In genomic region chr7:143416565-143417149, GRCh38 we compare ENCODE assay signal across 9 cellular contexts. TPM values are rescaled to one million over a fixed set of nuclear protein-coding genes. Genes with fewer than 3 reads are reported as not detected.
DNase-seq lines count a peak whose midpoint lies in the region; ATAC-seq and TF ChIP-seq lines count a peak whose summit lies in the region.
"Had no signal": no experiment of that assay in that cellular context is flagged by ENCODE, and none has a peak within 500 bp of the region (broad histone marks: within the 10 kb centered on the region; RNA-seq: fewer than 3 reads in every experiment).

No MANE protein-coding gene starts in this region.

- no peaks in the 10 kb centered on the region for H3K79me2 ChIP-seq in OCI-LY1 (ENCODE audit: insufficient read depth, low read length)

- peaks cover 4% of the 10 kb centered on the region for H3K4me1 Mint-ChIP-seq in activated naive CD8-positive, alpha-beta T cell treated with anti-CD3 and anti-CD28 coated beads, Interleukin-2, amount 10 ng/mL, durations not matched to agents 7 days and 5 days
- H3K4me1 Mint-ChIP-seq in activated naive CD8-positive, alpha-beta T cell treated with anti-CD3 and anti-CD28 coated beads for 36 hours, result peaks cover 18% of the 10 kb centered on the region

- no peak overlapping the region for H3K27ac Mint-ChIP-seq in activated naive CD8-positive, alpha-beta T cell treated with anti-CD3 and anti-CD28 coated beads, Interleukin-2, amount 10 ng/mL, durations not matched to agents 7 days and 5 days
- H3K27ac Mint-ChIP-seq in activated naive CD8-positive, alpha-beta T cell treated with anti-CD3 and anti-CD28 coated beads for 36 hours, result no peak overlapping the region
- H3K27ac Mint-ChIP-seq: dendritic cell treated with granulocyte-macrophage colony-stimulating factor and Interleukin-4, amounts not matched to agents 40 ng/mL and 50 ng/mL, for 4 days had no signal

- H3K9me3 ChIP-seq in OCI-LY1 (ENCODE audit: low read length), result no peaks in the 10 kb centered on the region

- H3K27me3 ChIP-seq in OCI-LY1 (ENCODE audit: insufficient read depth, low read length), result no peaks in the 10 kb centered on the region; the same call in 1 of the 2 replicates

- H3K36me3 ChIP-seq in OCI-LY1 (ENCODE audit: insufficient read depth, low read length), result no peaks in the 10 kb centered on the region

- H3K4me3 Mint-ChIP-seq in activated naive CD8-positive, alpha-beta T cell treated with anti-CD3 and anti-CD28 coated beads, Interleukin-2, amount 10 ng/mL, durations not matched to agents 7 days and 5 days, result no peak overlapping the region
- H3K4me3 Mint-ChIP-seq in activated naive CD8-positive, alpha-beta T cell treated with anti-CD3 and anti-CD28 coated beads for 36 hours, result no peak overlapping the region
- H3K4me3 Mint-ChIP-seq: dendritic cell treated with granulocyte-macrophage colony-stimulating factor and Interleukin-4, amounts not matched to agents 40 ng/mL and 50 ng/mL, for 4 days had no signal

- H3K4me2 ChIP-seq in OCI-LY1 (ENCODE audit: low read length), result no peak overlapping the region

- peak; percentile 52 for ATAC-seq in activated naive CD8-positive, alpha-beta T cell treated with anti-CD3 and anti-CD28 coated beads, Interleukin-2, amount 10 ng/mL, durations not matched to agents 7 days and 5 days (ENCODE audit: low read depth)
- peak; percentile 74 for ATAC-seq in HG03354 (IDR thresholded peaks at IDR 0.05; ENCODE audit: poor library complexity, severe bottlenecking, unreplicated experiment)

- H3K4me3 ChIP-seq in OCI-LY1 (ENCODE audit: low read depth, low read length, poor library complexity, severe bottlenecking), result no peak overlapping the region

- peaks cover 1% of the 10 kb centered on the region for H3K9me3 Mint-ChIP-seq in activated naive CD8-positive, alpha-beta T cell treated with anti-CD3 and anti-CD28 coated beads, Interleukin-2, amount 10 ng/mL, durations not matched to agents 7 days and 5 days
- peaks cover 7% of the 10 kb centered on the region for H3K9me3 Mint-ChIP-seq in activated naive CD8-positive, alpha-beta T cell treated with anti-CD3 and anti-CD28 coated beads for 36 hours
- H3K9me3 Mint-ChIP-seq: dendritic cell treated with granulocyte-macrophage colony-stimulating factor and Interleukin-4, amounts not matched to agents 40 ng/mL and 50 ng/mL, for 4 days had no signal

- H4K20me1 ChIP-seq in OCI-LY1 (ENCODE audit: insufficient read depth, low read length), result no peaks in the 10 kb centered on the region

- H3K9ac ChIP-seq in OCI-LY1 (ENCODE audit: low read length), result no peak overlapping the region

- no peaks in the 10 kb centered on the region for H3K4me1 ChIP-seq in OCI-LY1 (ENCODE audit: insufficient read depth, low read length, severe bottlenecking)

- H3F3A ChIP-seq in OCI-LY1 (ENCODE audit: insufficient read depth, low read length), result no peaks in the 10 kb centered on the region

- POLR2A ChIA-PET in activated naive CD8-positive, alpha-beta T cell treated with anti-CD3 and anti-CD28 coated beads, Interleukin-2, amount 10 ng/mL, durations not matched to agents 7 days and 5 days (lab: Charles Lee), result interaction anchor here (0.6 to 1.7 kb wide), 5 partner anchors 37 to 176 kb away, joined by 3 to 6 read pairs (median 3); no protein-coding TSS in a partner anchor

- no peak for DNase-seq in activated naive CD8-positive, alpha-beta T cell treated with anti-CD3 and anti-CD28 coated beads, Interleukin-2, amount 10 ng/mL, durations not matched to agents 7 days and 5 days
- no peak for DNase-seq in activated naive CD8-positive, alpha-beta T cell treated with anti-CD3 and anti-CD28 coated beads for 36 hours
- peak; percentile 39 to 60 for DNase-seq in dermis microvascular lymphatic vessel endothelial cell (ENCODE audit: low read depth in 2 of 2)
- DNase-seq in myocyte (ENCODE audit: low read depth), result peak; percentile 75
- DNase-seq in COLO668 (lab: John Stamatoyannopoulos, UW; ENCODE audit: unreplicated experiment), result no peak
- DNase-seq in activated CD4-positive, CD25-positive, alpha-beta regulatory T cell treated with anti-CD3 and anti-CD28 coated beads, Interleukin-2, amount 50 U/mL, for 72 hours, result no peak

- no peak overlapping the region for H3K27ac ChIP-seq in OCI-LY1 (ENCODE audit: low read depth, low read length, poor library complexity, severe bottlenecking)

- H2AFZ ChIP-seq in OCI-LY1 (ENCODE audit: low read length), result no peak overlapping the region

- H3K9me2 ChIP-seq in OCI-LY1 (ENCODE audit: low read depth, low read length), result no peaks in the 10 kb centered on the region

- no peaks in the 10 kb centered on the region for H3K27me3 Mint-ChIP-seq in activated naive CD8-positive, alpha-beta T cell treated with anti-CD3 and anti-CD28 coated beads, Interleukin-2, amount 10 ng/mL, durations not matched to agents 7 days and 5 days
- no peaks in the 10 kb centered on the region for H3K27me3 Mint-ChIP-seq in activated naive CD8-positive, alpha-beta T cell treated with anti-CD3 and anti-CD28 coated beads for 36 hours
- H3K27me3 Mint-ChIP-seq: dendritic cell treated with granulocyte-macrophage colony-stimulating factor and Interleukin-4, amounts not matched to agents 40 ng/mL and 50 ng/mL, for 4 days had no signal

- TF ChIP-seq CTCF in OCI-LY1 (IDR thresholded peaks at IDR 0.05; ENCODE audit: low read length), result peak; percentile 97

- H3K36me3 Mint-ChIP-seq in activated naive CD8-positive, alpha-beta T cell treated with anti-CD3 and anti-CD28 coated beads, Interleukin-2, amount 10 ng/mL, durations not matched to agents 7 days and 5 days, result peaks cover 5% of the 10 kb centered on the region
- H3K36me3 Mint-ChIP-seq in activated naive CD8-positive, alpha-beta T cell treated with anti-CD3 and anti-CD28 coated beads for 36 hours, result peaks cover 5% of the 10 kb centered on the region

RNA-seq across cellular contexts. Expression of gene EPHA1, which starts 8.0 kb away (rescaled TPM):
- 10 to 100 TPM; 27.3 to 28.2 TPM for total RNA-seq in activated naive CD8-positive, alpha-beta T cell treated with anti-CD3 and anti-CD28 coated beads, Interleukin-2, amount 10 ng/mL, durations not matched to agents 7 days and 5 days
- total RNA-seq in activated naive CD8-positive, alpha-beta T cell treated with anti-CD3 and anti-CD28 coated beads for 36 hours, result 1 to 10 TPM; 2.3 to 3.4 TPM
- under 0.01 TPM in 1 of 2 replicates, not detected in the other for total RNA-seq in dermis microvascular lymphatic vessel endothelial cell
- not detected in 2 replicates for total RNA-seq in myocyte
- polyA plus RNA-seq in myocyte (2012), result 3.3 TPM

RNA-seq across cellular contexts. Expression of gene TAS2R60, which starts 26.6 kb away (rescaled TPM):
- total RNA-seq in activated naive CD8-positive, alpha-beta T cell treated with anti-CD3 and anti-CD28 coated beads, Interleukin-2, amount 10 ng/mL, durations not matched to agents 7 days and 5 days, result under 1 TPM in 1 of 2 experiments, not detected in 1; 0.65 TPM
- not detected for total RNA-seq in activated naive CD8-positive, alpha-beta T cell treated with anti-CD3 and anti-CD28 coated beads for 36 hours
- total RNA-seq in dermis microvascular lymphatic vessel endothelial cell (not detected in 2 replicates), myocyte (not detected in 2 replicates)
- not detected for polyA plus RNA-seq in myocyte (2012)

RNA-seq across cellular contexts. Expression of gene ZYX, which starts 35.5 kb away (rescaled TPM):
- total RNA-seq in activated naive CD8-positive, alpha-beta T cell treated with anti-CD3 and anti-CD28 coated beads, Interleukin-2, amount 10 ng/mL, durations not matched to agents 7 days and 5 days, result 100 to 1,000 TPM; 199 to 200 TPM
- 100 to 1,000 TPM; 116 to 118 TPM for total RNA-seq in activated naive CD8-positive, alpha-beta T cell treated with anti-CD3 and anti-CD28 coated beads for 36 hours
- total RNA-seq in dermis microvascular lymphatic vessel endothelial cell, result 11.8 and 33.3 TPM in 2 replicates
- 80.1 and 82.6 TPM in 2 replicates for total RNA-seq in myocyte
- 322 TPM for polyA plus RNA-seq in myocyte (2012)

RNA-seq across cellular contexts. Expression of gene FAM131B, which starts 54.1 kb away (rescaled TPM):
- total RNA-seq in activated naive CD8-positive, alpha-beta T cell treated with anti-CD3 and anti-CD28 coated beads, Interleukin-2, amount 10 ng/mL, durations not matched to agents 7 days and 5 days, result 1 to 10 TPM; 2.3 to 2.9 TPM
- 1 to 10 TPM; 1.7 to 2.0 TPM for total RNA-seq in activated naive CD8-positive, alpha-beta T cell treated with anti-CD3 and anti-CD28 coated beads for 36 hours
- total RNA-seq in dermis microvascular lymphatic vessel endothelial cell (0.13 TPM in 2 replicates), myocyte (1.1 and 1.5 TPM in 2 replicates)
- 2.0 TPM for polyA plus RNA-seq in myocyte (2012)

Comparison
In these comparisons a context has a peak if more than half of its experiments do, and no peak if none do; other contexts are left out.
1. RNA of gene EPHA1, which starts 8.0 kb away (total RNA-seq): 27.3 to 28.2 TPM in activated naive CD8-positive, alpha-beta T cell treated with anti-CD3 and anti-CD28 coated beads, Interleukin-2, amount 10 ng/mL, durations not matched to agents 7 days and 5 days; 2.3 to 3.4 TPM in activated naive CD8-positive, alpha-beta T cell treated with anti-CD3 and anti-CD28 coated beads for 36 hours, under 0.01 TPM in dermis microvascular lymphatic vessel endothelial cell and not detected in myocyte; every median in the first group is over 4 times any median in the second.
2. DNase-seq: peak in dermis microvascular lymphatic vessel endothelial cell (2 of 2) and myocyte (single experiment); none in activated naive CD8-positive, alpha-beta T cell treated with anti-CD3 and anti-CD28 coated beads, Interleukin-2, amount 10 ng/mL, durations not matched to agents 7 days and 5 days (single experiment), activated naive CD8-positive, alpha-beta T cell treated with anti-CD3 and anti-CD28 coated beads for 36 hours (single experiment), COLO668 (single experiment) and activated CD4-positive, CD25-positive, alpha-beta regulatory T cell treated with anti-CD3 and anti-CD28 coated beads, Interleukin-2, amount 50 U/mL, for 72 hours (single experiment).